Comparison of ENCODE assay signal across 18 cellular contexts in the genomic region with DNA sequence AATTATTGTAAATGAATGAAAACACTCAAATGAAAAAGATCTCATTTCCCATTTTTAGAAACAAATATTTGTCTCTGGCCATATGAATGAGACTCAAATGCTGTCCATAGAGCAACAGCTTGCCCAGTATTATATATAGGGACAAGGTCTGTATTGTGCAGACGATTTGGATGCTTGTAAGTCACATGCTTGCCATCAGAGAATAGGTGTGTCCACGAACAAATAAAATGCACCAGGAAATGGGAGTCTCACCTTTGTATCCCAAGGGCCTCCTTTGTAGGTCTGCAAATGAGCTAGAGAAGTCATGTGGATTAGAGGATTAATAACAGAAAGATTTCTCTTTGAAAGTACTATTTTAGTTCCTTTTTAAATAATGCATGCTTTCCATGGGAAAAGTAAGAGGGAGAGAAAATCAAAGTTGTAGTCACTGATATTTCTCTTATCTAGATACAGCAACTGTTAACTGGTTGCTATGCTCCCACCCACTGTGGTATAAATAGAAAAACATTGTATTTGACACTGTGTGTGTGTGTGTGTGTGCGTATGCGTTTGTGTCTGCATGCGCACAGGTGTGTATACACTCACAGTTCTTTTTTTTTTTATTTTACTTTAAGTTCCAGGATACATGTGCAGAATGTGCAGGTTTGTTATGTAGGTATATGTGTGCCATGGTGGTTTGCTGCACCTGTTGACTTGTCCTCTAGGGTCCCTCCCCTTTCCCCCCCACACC.
"Had no signal": no experiment of that assay in that cellular context is flagged by ENCODE, and none has a peak within 500 bp of the region (broad histone marks: within the 10 kb centered on the region; RNA-seq: fewer than 3 reads in every experiment).

No MANE protein-coding gene starts in this region.

- DNase-seq: hippocampal formation; kidney glomerular epithelial cell; left ventricle myocardium inferior; mesendoderm; naive thymus-derived CD4-positive, alpha-beta T cell; ovary; retina; right cardiac atrium; spleen; stimulated activated CD4-positive, alpha-beta T cell treated with anti-CD3 and anti-CD28 coated beads, Interleukin-4, amount 100 ng/mL, for 4 hours; stimulated activated CD8-positive, alpha-beta memory T cell treated with anti-CD3 and anti-CD28 coated beads, Interleukin-4, amount 100 ng/mL, for 48 hours; stimulated activated naive CD4-positive, alpha-beta T cell treated with Interleukin-2 at 50 U/mL for 16 hours; stimulated activated naive CD8-positive, alpha-beta T cell treated with anti-CD3 and anti-CD28 coated beads, Interleukin-15, amount 100 ng/mL, for 72 hours; substantia nigra; uterus had no signal

- ATAC-seq: naive thymus-derived CD4-positive, alpha-beta T cell; natural killer cell treated with Interleukin-12 subunit alpha and Interleukin-12 subunit beta and Interleukin-15 and Interleukin-18, amount 100 ng/mL, for 72 hours; right cardiac atrium; sciatic nerve; stimulated activated memory B cell treated with anti-CD40 and anti-IgM and Interleukin-4, amounts not matched to agents 10 μg/mL and 1 μg/mL and 100 μg/mL, for 72 hours; stimulated activated naive CD8-positive, alpha-beta T cell treated with anti-CD3 and anti-CD28 coated beads, Interleukin-15, amount 100 ng/mL, for 72 hours had no signal
